In genomic region chr15:62517541-62517940, GRCh38 we compare ENCODE assay signal across 28 cellular contexts.
"Had no signal": no experiment of that assay in that cellular context is flagged by ENCODE, and none has a peak within 500 bp of the region (broad histone marks: within the 10 kb centered on the region; RNA-seq: fewer than 3 reads in every experiment).

No MANE protein-coding gene starts in this region.

- H3K4me1 ChIP-seq: lower lobe of right lung, parathyroid adenoma, spleen, transverse colon, upper lobe of right lung, uterus had no signal

- DNase-seq: dorsolateral prefrontal cortex; effector CD4-positive, alpha-beta T cell; endodermal cell; foreskin melanocyte; glutamatergic neuron; heart right ventricle; hippocampal formation; islet precursor cell; kidney glomerular epithelial cell; left colon; left ventricle myocardium inferior; lower lobe of right lung; natural killer cell; right cardiac atrium; sigmoid colon; spleen; stimulated activated CD4-positive, alpha-beta T cell treated with anti-CD3 and anti-CD28 coated beads, Interleukin-15, amount 100 ng/mL, for 24 hours; stimulated activated CD4-positive, alpha-beta T cell treated with anti-CD3 and anti-CD28 coated beads, Interleukin-2, amount 100 ng/mL, for 48 hours; stimulated activated naive B cell treated with anti-CD40 and anti-IgM and Interleukin-4, amounts not matched to agents 10 μg/mL and 1 μg/mL and 100 μg/mL, for 72 hours; transverse colon; upper lobe of right lung; uterus had no signal

- H3K79me2 ChIP-seq: parathyroid adenoma had no signal

- ATAC-seq: esophagus mucosa; heart right ventricle; left colon; lower lobe of right lung; natural killer cell; right cardiac atrium; stimulated activated naive B cell treated with anti-CD40 and anti-IgM and Interleukin-4, amounts not matched to agents 10 μg/mL and 1 μg/mL and 100 μg/mL, for 72 hours; upper lobe of right lung had no signal

- H3K36me3 ChIP-seq: heart right ventricle, left ventricle myocardium inferior, lower lobe of right lung, neutrophil, sigmoid colon, spleen, suprapubic skin, transverse colon, upper lobe of right lung, uterus had no signal

- H3K9ac ChIP-seq: parathyroid adenoma had no signal

- H2AFZ ChIP-seq: parathyroid adenoma had no signal

- H3K27me3 ChIP-seq: dorsolateral prefrontal cortex, heart right ventricle, sigmoid colon, suprapubic skin, transverse colon, upper lobe of right lung, uterus had no signal

- H3K9me3 ChIP-seq: heart right ventricle, left ventricle myocardium inferior, lower lobe of right lung, neutrophil, sigmoid colon, spleen, suprapubic skin, transverse colon, upper lobe of right lung, uterus had no signal

- H3K27ac ChIP-seq: dorsolateral prefrontal cortex, epithelial cell of prostate, heart right ventricle, left ventricle myocardium inferior, lower lobe of right lung, neutrophil, parathyroid adenoma, sigmoid colon, skin epidermis, spleen, suprapubic skin, transverse colon, upper lobe of right lung, uterus had no signal

- H3K4me3 ChIP-seq: dorsolateral prefrontal cortex, heart right ventricle, left ventricle myocardium inferior, lower lobe of right lung, sigmoid colon, skin epidermis, spleen, suprapubic skin, transverse colon, upper lobe of right lung, uterus had no signal
